8 cellular contexts compared by ENCODE assay signal in genomic region chr14:76762617-76763361, GRCh38. TPM values are rescaled to one million over a fixed set of nuclear protein-coding genes. Genes with fewer than 3 reads are reported as not detected.
DNase-seq lines count a peak whose midpoint lies in the region; ATAC-seq, FAIRE-seq and TF ChIP-seq lines count a peak whose summit lies in the region.
"Had no signal": no experiment of that assay in that cellular context is flagged by ENCODE, and none has a peak within 500 bp of the region (broad histone marks: within the 10 kb centered on the region; RNA-seq: fewer than 3 reads in every experiment).

No MANE protein-coding gene starts in this region.

- peaks cover 16% of the 10 kb centered on the region for H3K4me1 Mint-ChIP-seq in stimulated activated memory B cell treated with anti-CD40 and anti-IgM and Interleukin-4, amounts not matched to agents 10 μg/mL and 1 μg/mL and 100 μg/mL, for 72 hours

- no peak for ATAC-seq in stimulated activated memory B cell treated with anti-CD40 and anti-IgM and Interleukin-4, amounts not matched to agents 10 μg/mL and 1 μg/mL and 100 μg/mL, for 72 hours
- ATAC-seq in GM21619 (IDR thresholded peaks at IDR 0.05; ENCODE audit: unreplicated experiment) (no peak), HG03439 (IDR thresholded peaks at IDR 0.05; ENCODE audit: unreplicated experiment) (no peak)

- H3K4me3 Mint-ChIP-seq in stimulated activated memory B cell treated with anti-CD40 and anti-IgM and Interleukin-4, amounts not matched to agents 10 μg/mL and 1 μg/mL and 100 μg/mL, for 72 hours, result peak overlapping the region; percentile 74

- peak overlapping the region; percentile 27 for H3K27ac Mint-ChIP-seq in stimulated activated memory B cell treated with anti-CD40 and anti-IgM and Interleukin-4, amounts not matched to agents 10 μg/mL and 1 μg/mL and 100 μg/mL, for 72 hours

- H3K27ac ChIP-seq in HUES6 (ENCODE audit: low read depth, low read length) (no peak overlapping the region), keratinocyte (ENCODE audit: control insufficient read depth, insufficient read depth, low read length) (no peak overlapping the region)

- peak overlapping the region; percentile 69 for H3K4me3 ChIP-seq in HUES6 (ENCODE audit: low read depth, low read length)
- H3K4me3 ChIP-seq in keratinocyte (ENCODE audit: control insufficient read depth in 2 of 3, extremely low read depth in 1 of 3, insufficient read depth in 2 of 3, low read depth in 1 of 3, low read length in 3 of 3), result peak overlapping the region in 1 of 3 experiments; percentile 53

- peak overlapping the region; percentile 86 for H3K4me2 ChIP-seq in keratinocyte (ENCODE audit: control insufficient read depth, extremely low read depth, insufficient read depth, low read depth, low read length)

- no peaks in the 10 kb centered on the region for H3K9me1 ChIP-seq in keratinocyte (ENCODE audit: control insufficient read depth, extremely low read depth, insufficient read depth, low read length)

- peaks cover 69% of the 10 kb centered on the region for H3K27me3 Mint-ChIP-seq in stimulated activated memory B cell treated with anti-CD40 and anti-IgM and Interleukin-4, amounts not matched to agents 10 μg/mL and 1 μg/mL and 100 μg/mL, for 72 hours

- H3K36me3 ChIP-seq in HUES6 (ENCODE audit: control insufficient read depth, insufficient read depth, low read length) (no peaks in the 10 kb centered on the region), keratinocyte (ENCODE audit: control insufficient read depth in 2 of 2, extremely low read depth in 1 of 2, insufficient read depth in 2 of 2, low read length in 2 of 2) (no peaks in the 10 kb centered on the region)

- no peak for FAIRE-seq in keratinocyte (lab: Jason Lieb, UNC)
- FAIRE-seq: endometrium had no signal

- no peaks in the 10 kb centered on the region for H4K20me1 ChIP-seq in keratinocyte (ENCODE audit: control insufficient read depth, extremely low read depth, insufficient read depth, low read length)

- no peaks in the 10 kb centered on the region for H3K9me3 ChIP-seq in HUES6 (ENCODE audit: control insufficient read depth, insufficient read depth, low read depth, low read length)
- H3K9me3 ChIP-seq in keratinocyte (ENCODE audit: control insufficient read depth, low read depth, low read length), result no peaks in the 10 kb centered on the region

- no peaks in the 10 kb centered on the region for H3K9me3 Mint-ChIP-seq in stimulated activated memory B cell treated with anti-CD40 and anti-IgM and Interleukin-4, amounts not matched to agents 10 μg/mL and 1 μg/mL and 100 μg/mL, for 72 hours

- H2AFZ ChIP-seq in keratinocyte (ENCODE audit: control insufficient read depth, low read length), result no peak overlapping the region

- no peaks in the 10 kb centered on the region for H3K79me2 ChIP-seq in keratinocyte (ENCODE audit: control insufficient read depth, insufficient read depth, low read length)

- DNase-seq in amniotic epithelial cell (ENCODE audit: low read depth) (peak; percentile 11), keratinocyte (ENCODE audit: low read depth, low spot score) (no peak), NCI-H1436 treated with DMSO at 0.1 percent for 48 hours (lab: John Stamatoyannopoulos, UW) (no peak)

- TF ChIP-seq CTCF in keratinocyte (optimal IDR thresholded peaks at IDR 0.05 in 1 of 3, IDR thresholded peaks at IDR 0.05 in 1 of 3, conservative IDR thresholded peaks at IDR 0.05 in 1 of 3; ENCODE audit: extremely low read depth in 1 of 3, insufficient read depth in 2 of 3, low read length in 3 of 3), result no peak

- dilution Hi-C loops in keratinocyte (cut with MboI; ENCODE audit: extremely low pct_ligation_motif_present, low sequenced_read_pairs), result no loop called here

- H3K27me3 ChIP-seq in HUES6 (ENCODE audit: control insufficient read depth, insufficient read depth, low read length) (peaks cover 70% of the 10 kb centered on the region), keratinocyte (ENCODE audit: control insufficient read depth, extremely low read depth, insufficient read depth, low read length) (peaks cover 59% of the 10 kb centered on the region)

- H3K9ac ChIP-seq in HUES6 (ENCODE audit: low read length), result no peak overlapping the region
- no peak overlapping the region for H3K9ac ChIP-seq in keratinocyte (ENCODE audit: control insufficient read depth, extremely low read depth, insufficient read depth, low read length)

- H3K36me3 Mint-ChIP-seq in stimulated activated memory B cell treated with anti-CD40 and anti-IgM and Interleukin-4, amounts not matched to agents 10 μg/mL and 1 μg/mL and 100 μg/mL, for 72 hours, result no peaks in the 10 kb centered on the region

- H3K4me1 ChIP-seq in HUES6 (ENCODE audit: control insufficient read depth, insufficient read depth, low read length) (peaks cover 12% of the 10 kb centered on the region), keratinocyte (ENCODE audit: control insufficient read depth, extremely low read depth, insufficient read depth, low read length) (peaks cover 5% of the 10 kb centered on the region)

RNA-seq across cellular contexts. Expression of gene VASH1, which starts 1.5 kb away (rescaled TPM):
- 0.06 to 0.12 TPM (median 0.09 TPM) in 3 replicates for polyA plus RNA-seq in keratinocyte
- polyA plus RNA-seq in keratinocyte (2011; ENCODE audit: low read depth), result not detected
- polyA plus RNA-seq in keratinocyte (2011; cell fraction: cytosol; rRNA removed), result 0.02 and 0.23 TPM in 2 replicates
- polyA plus RNA-seq in keratinocyte (2011; cell fraction: nucleus; rRNA removed), result 0.16 and 0.31 TPM in 2 replicates
- polyA plus RNA-seq in keratinocyte (2012; ENCODE audit: low replicate concordance), result 0.11 and 0.13 TPM in 2 replicates
- polyA minus RNA-seq in keratinocyte, result 0.16 TPM in 1 of 3 replicates, not detected in the others
- not detected for polyA minus RNA-seq in keratinocyte (2011; cell fraction: cytosol; rRNA and poly(A)+ RNA removed)
- polyA minus RNA-seq in keratinocyte (2011; cell fraction: nucleus; rRNA and poly(A)+ RNA removed), result 0.39 TPM in 1 of 2 replicates, not detected in the other

RNA-seq across cellular contexts. Expression of gene ANGEL1, which starts 49.9 kb away (rescaled TPM):
- 12.6 to 19.6 TPM (median 13.0 TPM) in 3 replicates for polyA plus RNA-seq in keratinocyte
- polyA plus RNA-seq in keratinocyte (2011; ENCODE audit: low read depth), result 1.2 TPM
- 6.5 and 7.6 TPM in 2 replicates for polyA plus RNA-seq in keratinocyte (2011; cell fraction: cytosol; rRNA removed)
- polyA plus RNA-seq in keratinocyte (2011; cell fraction: nucleus; rRNA removed), result 49.9 and 52.4 TPM in 2 replicates
- polyA plus RNA-seq in keratinocyte (2012; ENCODE audit: low replicate concordance), result 5.0 and 8.0 TPM in 2 replicates
- 20.1 to 56.2 TPM (median 32.1 TPM) in 3 replicates for polyA minus RNA-seq in keratinocyte
- 5.9 TPM for polyA minus RNA-seq in keratinocyte (2011; cell fraction: cytosol; rRNA and poly(A)+ RNA removed)
- polyA minus RNA-seq in keratinocyte (2011; cell fraction: nucleus; rRNA and poly(A)+ RNA removed), result 23.4 and 41.3 TPM in 2 replicates
